8 cellular contexts compared by ENCODE assay signal in genomic region chr3:16264174-16264707, GRCh38. TPM values are rescaled to one million over a fixed set of nuclear protein-coding genes. Genes with fewer than 3 reads are reported as not detected.
DNase-seq lines count a peak whose midpoint lies in the region; ATAC-seq and TF ChIP-seq lines count a peak whose summit lies in the region.

No MANE protein-coding gene starts in this region.

- H3K4me3 ChIP-seq in Peyer's patch = peak overlapping the region; percentile 63 to 92 (median 66)
- peak overlapping the region; percentile 76 to 84 for H3K4me3 ChIP-seq in esophagus (ENCODE audit: low read depth in 1 of 2, low read length in 2 of 2)
- peak overlapping the region; percentile 97 for H3K4me3 ChIP-seq in rectal smooth muscle tissue (ENCODE audit: low read length)

- peak overlapping the region; percentile 71 for H3K9ac ChIP-seq in rectal smooth muscle tissue (ENCODE audit: low read length)

- peak overlapping the region; percentile 88 to 97 (median 92) for H3K27ac ChIP-seq in Peyer's patch
- H3K27ac ChIP-seq in esophagus (ENCODE audit: low read depth in 2 of 2, low read length in 1 of 2) = peak overlapping the region; percentile 80 to 95
- H3K27ac ChIP-seq in rectal smooth muscle tissue (ENCODE audit: low read depth, low read length) = peak overlapping the region; percentile 86

- POLR2A ChIA-PET in GM10248 (lab: Yijun Ruan, JAX) = interaction anchor here (0.7 to 0.8 kb wide), 2 partner anchors 22 to 165 kb away, joined by 3 read pairs; no protein-coding TSS in a partner anchor

- H3K4me1 ChIP-seq in Peyer's patch (peaks cover 0 to 35% (median 0%) of the 10 kb centered on the region in 4 donors), esophagus (ENCODE audit: control insufficient read depth in 2 of 2, insufficient read depth in 2 of 2, low read length in 1 of 2) (no peaks in the 10 kb centered on the region), rectal smooth muscle tissue (ENCODE audit: control insufficient read depth, insufficient read depth, low read length) (no peaks in the 10 kb centered on the region)

- no peaks in the 10 kb centered on the region for H3K27me3 ChIP-seq in Peyer's patch
- H3K27me3 ChIP-seq in esophagus (ENCODE audit: control insufficient read depth in 1 of 2, insufficient read depth in 2 of 2, low read length in 2 of 2) = no peaks in the 10 kb centered on the region
- H3K27me3 ChIP-seq in rectal smooth muscle tissue (ENCODE audit: control insufficient read depth, insufficient read depth, low read length) = no peaks in the 10 kb centered on the region

- no peak for TF ChIP-seq POLR2A in Peyer's patch (IDR thresholded peaks at IDR 0.05)

- TF ChIP-seq CTCF in Peyer's patch (IDR thresholded peaks at IDR 0.05) = no peak
- TF ChIP-seq CTCF in GM10248 (IDR thresholded peaks at IDR 0.05; ENCODE audit: control extremely low read depth, extremely low read depth, low read depth, missing control alignments) = no peak

- peak; percentile 37 for DNase-seq in 8988T
- no peak for DNase-seq in Peyer's patch
- no peak for DNase-seq in retina
- DNase-seq in GM10248 (ENCODE audit: extremely low spot score) = no peak

- CTCF ChIA-PET in GM10248 (lab: Yijun Ruan, JAX) = interaction anchor here (1.0 to 8.3 kb wide), 9 partner anchors 10 to 287 kb away, joined by 3 to 55 read pairs (median 6); no protein-coding TSS in a partner anchor

- WGBS in esophagus, 2 donors = 1% methylated on average over 21 of the region's 21 CpGs

- H3K9me3 ChIP-seq in Peyer's patch (no peaks in the 10 kb centered on the region), esophagus (ENCODE audit: control insufficient read depth in 2 of 2, insufficient read depth in 1 of 2, low read depth in 1 of 2, low read length in 1 of 2) (no peaks in the 10 kb centered on the region)

- ATAC-seq in GM21367 (IDR thresholded peaks at IDR 0.05; ENCODE audit: unreplicated experiment) = peak; percentile 2
- ATAC-seq in GM18868 (IDR thresholded peaks at IDR 0.05; ENCODE audit: unreplicated experiment) = no peak

- H3K36me3 ChIP-seq in Peyer's patch = peaks cover 0 to 18% (median 0%) of the 10 kb centered on the region in 3 donors
- H3K36me3 ChIP-seq in esophagus (ENCODE audit: control insufficient read depth in 2 of 2, insufficient read depth in 2 of 2, low read length in 1 of 2) = no peaks in the 10 kb centered on the region
- H3K36me3 ChIP-seq in rectal smooth muscle tissue (ENCODE audit: control insufficient read depth, insufficient read depth, low read length) = peaks cover under 1% of the 10 kb centered on the region

RNA-seq across cellular contexts. Expression of gene DPH3, which starts 0.5 kb away (rescaled TPM):
- 10 to 100 TPM; 17.8 to 33.8 (median 24.3) TPM for total RNA-seq in Peyer's patch
- 1 to 10 TPM; 5.2 to 7.8 TPM for polyA plus RNA-seq in esophagus

RNA-seq across cellular contexts. Expression of gene OXNAD1, which starts 0.8 kb away (rescaled TPM):
- 10 to 100 TPM; 44.5 to 45.8 (median 45.2) TPM for total RNA-seq in Peyer's patch
- 1 to 10 TPM; 4.9 to 6.6 TPM for polyA plus RNA-seq in esophagus
